Comparison of ENCODE assay signal across 10 cellular contexts in the genomic region with DNA sequence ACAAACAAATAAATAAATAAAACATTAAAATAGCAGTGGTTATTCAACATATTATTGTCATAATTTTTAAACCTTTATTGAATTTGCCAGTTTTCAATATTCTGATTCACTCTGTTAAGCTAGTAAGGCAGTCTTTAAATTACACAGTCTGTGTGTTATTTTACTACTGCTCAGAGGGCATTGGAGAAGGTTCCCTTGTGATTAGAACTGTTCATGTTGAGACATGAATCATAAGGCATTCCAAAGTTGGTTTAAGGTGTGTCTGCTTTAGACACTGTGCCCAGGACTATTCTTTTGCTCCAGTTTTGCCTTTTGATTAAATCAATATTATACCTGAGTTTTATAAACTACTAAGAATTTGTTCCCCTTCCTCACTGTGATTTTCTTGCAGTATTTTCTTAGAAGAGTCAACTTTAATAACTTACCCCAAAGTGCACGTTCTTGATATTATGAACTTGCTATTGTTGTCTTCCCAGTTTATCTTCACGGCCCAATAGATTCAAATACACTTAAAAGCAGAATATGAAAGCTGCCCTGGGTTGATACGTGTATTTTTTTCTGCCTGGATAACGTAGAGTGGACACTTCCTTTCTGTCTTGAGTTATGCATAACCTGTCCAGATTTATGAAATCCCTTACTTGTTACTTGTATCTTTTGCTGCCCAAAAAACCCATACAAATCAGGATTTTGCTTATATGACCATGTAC.
A peak's percentile ranks its signal among the peaks of the same experiment; 100 is the strongest.
DNase-seq lines count a peak whose midpoint lies in the region; ATAC-seq, FAIRE-seq and TF ChIP-seq lines count a peak whose summit lies in the region.
"Had no signal": no experiment of that assay in that cellular context is flagged by ENCODE, and none has a peak within 500 bp of the region (broad histone marks: within the 10 kb centered on the region; RNA-seq: fewer than 3 reads in every experiment).

No MANE protein-coding gene starts in this region.

- no peaks in the 10 kb centered on the region for H4K20me1 ChIP-seq in HepG2 (ENCODE audit: insufficient read depth, low read length)

- no peak overlapping the region for H2AFZ ChIP-seq in HepG2 (ENCODE audit: low read length)

- H3K79me2 ChIP-seq in HepG2 (ENCODE audit: insufficient read depth, low read length), result no peaks in the 10 kb centered on the region

- in situ Hi-C loops in HepG2 (cut with HindIII; ENCODE audit: extremely low pct_ligation_motif_present, low pct_unique_long_range_greater_than_20kb), result no loop called here

- H3K27me3 ChIP-seq in liver (ENCODE audit: control insufficient read depth in 4 of 4, insufficient read depth in 4 of 4, low read length in 3 of 4) (no peaks in the 10 kb centered on the region), HepG2 (ENCODE audit: control insufficient read depth in 1 of 2, insufficient read depth in 2 of 2, low read length in 2 of 2) (peaks cover 0 to 14% of the 10 kb centered on the region in 2 experiments; a peak in 2 of 5 replicates)

- H3K4me2 ChIP-seq in HepG2 (ENCODE audit: low read depth, low read length), result no peak overlapping the region

- TF ChIP-seq CTCF in liver (IDR thresholded peaks at IDR 0.05; ENCODE audit: low read depth, low read length, missing input control) (no peak), HepG2 (CRISPR knock-in tag; IDR thresholded peaks at IDR 0.05) (no peak)

- no peaks in the 10 kb centered on the region for H3K36me3 Mint-ChIP-seq in activated CD4-positive, alpha-beta memory T cell treated with anti-CD3 and anti-CD28 coated beads for 36 hours

- H3K27ac Mint-ChIP-seq in activated CD4-positive, alpha-beta memory T cell treated with anti-CD3 and anti-CD28 coated beads for 36 hours, result peak overlapping the region; percentile 72

- POLR2A ChIA-PET in HepG2 (lab: Yijun Ruan, JAX), result no interaction called here
- POLR2A ChIA-PET in activated CD4-positive, alpha-beta memory T cell treated with anti-CD3 and anti-CD28 coated beads for 36 hours (lab: Charles Lee), result no interaction called here

- H3K4me1 ChIP-seq in liver (ENCODE audit: control insufficient read depth in 4 of 4, insufficient read depth in 4 of 4, low read length in 3 of 4) (peaks cover 0 to 9% (median 6%) of the 10 kb centered on the region in 4 donors), HepG2 (ENCODE audit: insufficient read depth, low read length) (peaks cover 18% of the 10 kb centered on the region)

- FAIRE-seq in HepG2 (lab: Jason Lieb, UNC), result no peak

- H3K27ac ChIP-seq in liver (ENCODE audit: low read depth in 1 of 2, low read length in 2 of 2), result no peak overlapping the region
- H3K27ac ChIP-seq in HepG2 (ENCODE audit: extremely low read length, insufficient read depth, low read length), result no peak overlapping the region

- H3K9me3 Mint-ChIP-seq in activated CD4-positive, alpha-beta memory T cell treated with anti-CD3 and anti-CD28 coated beads for 36 hours, result no peaks in the 10 kb centered on the region
- H3K9me3 Mint-ChIP-seq: neural crest cell had no signal

- ATAC-seq in HepG2 (no peak), GM19035 (IDR thresholded peaks at IDR 0.05; ENCODE audit: unreplicated experiment) (no peak), HG02678 (IDR thresholded peaks at IDR 0.05; ENCODE audit: unreplicated experiment) (no peak)

- peaks cover 50% of the 10 kb centered on the region for H3K4me1 Mint-ChIP-seq in activated CD4-positive, alpha-beta memory T cell treated with anti-CD3 and anti-CD28 coated beads for 36 hours (ENCODE audit: low read depth)

- CTCF ChIA-PET in HepG2 (lab: Yijun Ruan, JAX; ENCODE audit: low intra/inter-chr PET ratio, low total read pairs), result no interaction called here
- CTCF ChIA-PET in activated CD4-positive, alpha-beta memory T cell treated with anti-CD3 and anti-CD28 coated beads for 36 hours (lab: Charles Lee), result interaction anchor here (1.3 to 3.5 kb wide), 3 partner anchors 56 to 334 kb away, joined by 3 to 16 read pairs (median 3); no protein-coding TSS in a partner anchor

- TF ChIP-seq RAD21 in liver (IDR thresholded peaks at IDR 0.05) (no peak), HepG2 (CRISPR knock-in tag; IDR thresholded peaks at IDR 0.05) (no peak)

- no peaks in the 10 kb centered on the region for H3K27me3 Mint-ChIP-seq in activated CD4-positive, alpha-beta memory T cell treated with anti-CD3 and anti-CD28 coated beads for 36 hours

- H3K36me3 ChIP-seq in liver (ENCODE audit: control insufficient read depth in 4 of 4, insufficient read depth in 3 of 4, low read depth in 1 of 4, low read length in 3 of 4) (no peaks in the 10 kb centered on the region), HepG2 (replicated peaks in 1 of 2; ENCODE audit: control insufficient read depth in 1 of 2, insufficient read depth in 2 of 2, low read length in 2 of 2) (no peaks in the 10 kb centered on the region)

- peak overlapping the region; percentile 20 to 51 for H3K9ac ChIP-seq in liver (ENCODE audit: low read depth in 1 of 2, low read length in 2 of 2)
- H3K9ac ChIP-seq in HepG2 (ENCODE audit: insufficient read depth, low read depth, low read length), result no peak overlapping the region

- DNase-seq in HepG2 (ENCODE audit: low spot score), result no peak
- no peak for DNase-seq in activated CD4-positive, alpha-beta memory T cell treated with anti-CD3 and anti-CD28 coated beads for 36 hours
- peak; percentile 2 for DNase-seq in kidney glomerular epithelial cell (lab: John Stamatoyannopoulos, UW)
- DNase-seq in stimulated activated CD8-positive, alpha-beta memory T cell treated with anti-CD3 and anti-CD28 coated beads, Interleukin-4, amount 100 ng/mL, for 48 hours, result no peak
- no peak for DNase-seq in GM03348 (ENCODE audit: low spot score)
- DNase-seq: DMS79 had no signal

- intact Hi-C loops in HepG2 (cut with micrococcal nuclease; ENCODE audit: unreplicated experiment), result no loop called here
- intact Hi-C loops in activated CD4-positive, alpha-beta memory T cell treated with anti-CD3 and anti-CD28 coated beads for 36 hours (cut with micrococcal nuclease), result loop anchor here (1.0 to 5.0 kb wide), 4 partner anchors 10 to 347 kb away; no protein-coding TSS in a partner anchor

- BruUV-seq in HepG2 (replicated peaks; lab: Mats Ljungman, UMichigan), result no TSS peak

- no peak for TF ChIP-seq POLR2A in HepG2 (IDR thresholded peaks at IDR 0.05; ENCODE audit: insufficient read depth in 1 of 2, low read depth in 2 of 2, low read length in 2 of 2)

- WGBS in liver, result 69% methylated on average over 4 of the region's 4 CpGs
- 53% methylated on average over 4 of the region's 4 CpGs for WGBS in HepG2 (ENCODE audit: low lambda C conversion rate)

- H3K9me3 ChIP-seq in liver (ENCODE audit: control insufficient read depth in 4 of 4, low read length in 3 of 4) (no peaks in the 10 kb centered on the region), HepG2 (ENCODE audit: low read length) (no peaks in the 10 kb centered on the region)

- TF ChIP-seq EP300 in HepG2 (IDR thresholded peaks at IDR 0.05; ENCODE audit: low read depth in 2 of 2, low read length in 2 of 2) (no peak), HepG2 (CRISPR knock-in tag; IDR thresholded peaks at IDR 0.05; ENCODE audit: borderline replicate concordance) (no peak)

- peak overlapping the region; percentile 73 for H3K4me3 Mint-ChIP-seq in activated CD4-positive, alpha-beta memory T cell treated with anti-CD3 and anti-CD28 coated beads for 36 hours
- H3K4me3 Mint-ChIP-seq: neural crest cell had no signal

- H3K4me3 ChIP-seq in liver (ENCODE audit: low read depth in 1 of 3, low read length in 3 of 3), result no peak overlapping the region
- H3K4me3 ChIP-seq in HepG2 (replicated peaks in 1 of 3; ENCODE audit: insufficient read depth in 1 of 3, low read depth in 2 of 3, low read length in 3 of 3), result no peak overlapping the region

TF ChIP-seq in liver, 16 proteins besides CTCF, POLR2A, EP300 and RAD21 (continues in another document):
- TF ChIP-seq FOXA2 (IDR thresholded peaks at IDR 0.05), result no peak
- no peak for TF ChIP-seq MAX (IDR thresholded peaks at IDR 0.05)
- TF ChIP-seq FOXA1 (IDR thresholded peaks at IDR 0.05), result no peak
- TF ChIP-seq HNF4A (conservative IDR thresholded peaks at IDR 0.05), result no peak
- no peak for TF ChIP-seq EGR1 (IDR thresholded peaks at IDR 0.05; ENCODE audit: low read depth in 2 of 2)
- no peak for TF ChIP-seq YY1 (IDR thresholded peaks at IDR 0.05)
- TF ChIP-seq HNF4G (IDR thresholded peaks at IDR 0.05), result no peak
- no peak for TF ChIP-seq SP1 (IDR thresholded peaks at IDR 0.05)
- no peak for TF ChIP-seq RXRA (IDR thresholded peaks at IDR 0.05)
- no peak for TF ChIP-seq NR2F2 (IDR thresholded peaks at IDR 0.05)

TF ChIP-seq in HepG2, 621 proteins besides CTCF, POLR2A, EP300 and RAD21 (continues in another document):
- TF ChIP-seq HHEX (CRISPR knock-in tag; IDR thresholded peaks at IDR 0.05) (no peak), ZNF460 (CRISPR knock-in tag; IDR thresholded peaks at IDR 0.05; ENCODE audit: borderline replicate concordance) (no peak), KDM5A (IDR thresholded peaks at IDR 0.05; ENCODE audit: borderline replicate concordance, low read length) (no peak), ZBTB20 (CRISPR knock-in tag; IDR thresholded peaks at IDR 0.05; ENCODE audit: borderline replicate concordance, low read depth) (no peak), ZNF563 (CRISPR knock-in tag; IDR thresholded peaks at IDR 0.05) (no peak), ARHGAP35 (CRISPR knock-in tag; IDR thresholded peaks at IDR 0.05; ENCODE audit: borderline replicate concordance) (no peak), NAIF1 (CRISPR knock-in tag; IDR thresholded peaks at IDR 0.05; ENCODE audit: borderline replicate concordance) (no peak), ZNF558 (CRISPR knock-in tag; IDR thresholded peaks at IDR 0.05; ENCODE audit: borderline replicate concordance) (no peak), MYC (CRISPR knock-in tag; IDR thresholded peaks at IDR 0.05; ENCODE audit: borderline replicate concordance) (no peak)
- TF ChIP-seq, protein P1, sequence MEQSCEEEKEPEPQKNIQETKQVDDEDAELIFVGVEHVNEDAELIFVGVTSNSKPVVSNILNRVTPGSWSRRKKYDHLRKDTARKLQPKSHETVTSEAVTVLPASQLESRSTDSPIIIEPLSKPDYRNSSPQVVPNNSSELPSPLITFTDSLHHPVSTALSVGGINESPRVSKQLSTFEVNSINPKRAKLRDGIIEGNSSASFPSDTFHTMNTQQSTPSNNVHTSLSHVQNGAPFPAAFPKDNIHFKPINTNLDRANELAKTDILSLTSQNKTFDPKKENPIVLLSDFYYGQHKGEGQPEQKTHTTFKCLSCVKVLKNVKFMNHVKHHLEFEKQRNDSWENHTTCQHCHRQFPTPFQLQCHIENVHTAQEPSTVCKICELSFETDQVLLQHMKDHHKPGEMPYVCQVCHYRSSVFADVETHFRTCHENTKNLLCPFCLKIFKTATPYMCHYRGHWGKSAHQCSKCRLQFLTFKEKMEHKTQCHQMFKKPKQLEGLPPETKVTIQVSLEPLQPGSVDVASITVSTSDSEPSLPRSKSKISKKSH (CRISPR knock-in tag; IDR thresholded peaks at IDR 0.05; ENCODE audit: borderline replicate concordance), result no peak
